ENCODE assay signal across 13 cellular contexts in the genomic region with DNA sequence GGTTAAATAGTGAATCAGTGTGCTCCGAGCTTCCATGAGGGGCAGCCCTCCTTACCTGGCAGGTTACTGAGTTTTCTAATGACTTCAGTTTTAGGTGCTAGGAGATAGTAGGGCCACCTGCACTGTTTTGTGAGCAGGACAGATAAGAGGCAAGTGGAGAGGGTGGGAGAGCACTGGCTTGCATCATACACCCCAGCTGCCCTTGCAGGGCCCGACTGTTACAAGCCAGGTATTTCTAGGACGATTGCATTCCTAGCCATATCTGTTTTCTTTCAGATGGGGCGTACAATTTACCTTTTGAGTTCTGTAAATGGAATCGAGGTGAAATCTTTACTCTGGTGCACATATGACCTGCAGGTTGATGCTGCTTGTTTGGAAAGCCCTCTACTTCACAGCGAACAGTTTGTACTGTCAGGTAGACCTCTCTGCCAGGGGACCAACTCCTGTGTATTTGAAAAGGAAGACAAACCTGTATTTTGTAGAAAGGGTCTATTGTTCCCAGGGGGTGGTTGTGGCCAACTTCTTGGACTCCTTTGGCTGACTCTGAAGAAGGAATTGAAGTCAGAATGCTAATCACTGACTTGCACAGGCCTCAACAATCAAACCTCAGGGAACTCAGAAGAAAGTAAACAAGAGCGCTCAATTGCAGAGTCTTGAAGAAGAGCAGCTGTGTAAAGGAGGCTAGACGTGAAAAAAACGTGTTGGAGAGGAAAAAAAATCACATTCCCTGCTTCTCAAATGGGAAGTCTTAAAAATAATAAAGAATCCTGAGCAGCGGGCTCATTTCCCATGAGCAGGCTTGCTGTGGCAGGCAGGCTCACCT. TPM values are rescaled to one million over a fixed set of nuclear protein-coding genes. Genes with fewer than 3 reads are reported as not detected.
DNase-seq lines count a peak whose midpoint lies in the region; ATAC-seq, FAIRE-seq and TF ChIP-seq lines count a peak whose summit lies in the region.
"Had no signal": no experiment of that assay in that cellular context is flagged by ENCODE, and none has a peak within 500 bp of the region (broad histone marks: within the 10 kb centered on the region; RNA-seq: fewer than 3 reads in every experiment).

No MANE protein-coding gene starts in this region.

- no peak for FAIRE-seq in pancreas (lab: Jason Lieb, UNC)
- FAIRE-seq: islet of Langerhans had no signal

- peak; percentile 44 to 66 (median 52) for ATAC-seq in pancreas

- 17 to 23% methylated on average over 10 of the region's 10 CpGs for WGBS in pancreas, 2 donors

- H3K27ac ChIP-seq in Peyer's patch (peak overlapping the region in 3 of 4 donors; percentile 19 to 51 (median 26)), left ventricle myocardium inferior (replicated peaks) (peak overlapping the region; percentile 62), pancreas (peak overlapping the region; percentile 70 to 84 (median 76))
- H3K27ac ChIP-seq: RWPE1 had no signal

- H3K36me3 ChIP-seq in Peyer's patch, result no peaks in the 10 kb centered on the region
- H3K36me3 ChIP-seq in left ventricle myocardium inferior, result no peaks in the 10 kb centered on the region
- H3K36me3 ChIP-seq in pancreas, result no peaks in the 10 kb centered on the region
- H3K36me3 ChIP-seq: BE2C had no signal

- peak; percentile 87 for DNase-seq in DMS79 treated with DMSO at 0.1 percent for 48 hours (lab: John Stamatoyannopoulos, UW)
- DNase-seq in Peyer's patch, result no peak
- no peak for DNase-seq in left ventricle myocardium inferior
- DNase-seq in pancreas, result no peak
- no peak for DNase-seq in NCI-H2196 treated with DMSO at 0.1 percent for 48 hours (lab: John Stamatoyannopoulos, UW; ENCODE audit: unreplicated experiment)
- DNase-seq in putamen (ENCODE audit: low spot score), result no peak
- no peak for DNase-seq in HK-2 (ENCODE audit: unreplicated experiment)
- DNase-seq in SW480 (ENCODE audit: low spot score), result no peak
- DNase-seq: aorta, KBM-7 had no signal

- intact Hi-C loops in left ventricle myocardium inferior (cut with micrococcal nuclease), result no loop called here
- intact Hi-C loops in pancreas (cut with DNase I), result no loop called here

- no peak for TF ChIP-seq POLR2A in Peyer's patch (IDR thresholded peaks at IDR 0.05)

- H3K27me3 ChIP-seq in Peyer's patch (no peaks in the 10 kb centered on the region), left ventricle myocardium inferior (ENCODE audit: low read depth) (no peaks in the 10 kb centered on the region), pancreas (no peaks in the 10 kb centered on the region)
- H3K27me3 ChIP-seq: BE2C had no signal

- H3K4me3 ChIP-seq in Peyer's patch (no peak overlapping the region), left ventricle myocardium inferior (no peak overlapping the region), pancreas (no peak overlapping the region)

- H3K4me1 ChIP-seq in Peyer's patch, result peaks cover 0 to 27% (median 0%) of the 10 kb centered on the region in 4 donors
- peaks cover 67% of the 10 kb centered on the region for H3K4me1 ChIP-seq in left ventricle myocardium inferior
- H3K4me1 ChIP-seq in pancreas, result peaks cover 36 to 62% (median 45%) of the 10 kb centered on the region in 3 donors

- H3K9me3 ChIP-seq in Peyer's patch, result no peaks in the 10 kb centered on the region
- no peaks in the 10 kb centered on the region for H3K9me3 ChIP-seq in left ventricle myocardium inferior (replicated peaks)
- H3K9me3 ChIP-seq in pancreas, result no peaks in the 10 kb centered on the region
- H3K9me3 ChIP-seq: BE2C had no signal

- no peak for TF ChIP-seq CTCF in Peyer's patch (IDR thresholded peaks at IDR 0.05)
- no peak for TF ChIP-seq CTCF in left ventricle myocardium inferior (IDR thresholded peaks at IDR 0.05; ENCODE audit: borderline replicate concordance)
- no peak for TF ChIP-seq CTCF in pancreas (IDR thresholded peaks at IDR 0.05)

RNA-seq across cellular contexts. Expression of gene ETV6, which starts 57.2 kb away (rescaled TPM):
- total RNA-seq in Peyer's patch (10 to 100 TPM; 35.4 to 49.5 (median 42.2) TPM), left ventricle myocardium inferior (16.9 TPM), pancreas (10 to 100 TPM; 16.1 to 31.6 (median 19.1) TPM)
- 1 to 10 TPM; 5.1 to 5.3 TPM for polyA plus RNA-seq in pancreas

Comparison
In these comparisons a context has a peak if more than half of its experiments do, and no peak if none do; other contexts are left out.
1. H3K27ac ChIP-seq: peak in every context shown above with its lines; median percentile 76 in pancreas; 62 in left ventricle myocardium inferior; 26 in Peyer's patch.